In genomic region chr1:181112071-181112929, GRCh38 we compare ENCODE assay signal across 9 cellular contexts.
DNase-seq lines count a peak whose midpoint lies in the region; ATAC-seq and FAIRE-seq lines count a peak whose summit lies in the region.
"Had no signal": no experiment of that assay in that cellular context is flagged by ENCODE, and none has a peak within 500 bp of the region (broad histone marks: within the 10 kb centered on the region; RNA-seq: fewer than 3 reads in every experiment).

No MANE protein-coding gene starts in this region.

- peak; percentile 61 for FAIRE-seq in urothelium cell line (lab: Jason Lieb, UNC)

- H3K4me1 ChIP-seq in effector memory CD4-positive, alpha-beta T cell (ENCODE audit: control insufficient read depth, insufficient read depth, low read length, poor library complexity, severe bottlenecking) = no peaks in the 10 kb centered on the region

- DNase-seq in NCI-H748 (lab: John Stamatoyannopoulos, UW; ENCODE audit: unreplicated experiment) (peak; percentile 15), NCI-H748 treated with DMSO at 0.1 percent for 48 hours (lab: John Stamatoyannopoulos, UW) (no peak), amniotic epithelial cell (ENCODE audit: low read depth) (peak; percentile 100), left kidney (ENCODE audit: low read depth, low spot score) (peak; percentile 12), urothelium cell line (ENCODE audit: low spot score) (peak; percentile 91)
- no peak for DNase-seq in stimulated activated CD4-positive, alpha-beta T cell treated with anti-CD3 and anti-CD28 coated beads, Interleukin-15, amount 100 ng/mL, for 24 hours
- no peak for DNase-seq in effector memory CD4-positive, alpha-beta T cell
- DNase-seq: DND-41 had no signal

- no peaks in the 10 kb centered on the region for H3K27me3 ChIP-seq in effector memory CD4-positive, alpha-beta T cell (replicated peaks; ENCODE audit: control insufficient read depth, insufficient read depth, low read length, poor library complexity, severe bottlenecking)

- no peak overlapping the region for H3K27ac ChIP-seq in effector memory CD4-positive, alpha-beta T cell (ENCODE audit: insufficient read depth, low read length, poor library complexity, severe bottlenecking)

- no peaks in the 10 kb centered on the region for H3K36me3 ChIP-seq in effector memory CD4-positive, alpha-beta T cell (ENCODE audit: control insufficient read depth, insufficient read depth, low read length)

- no peak for ATAC-seq in HG03280 (IDR thresholded peaks at IDR 0.05; ENCODE audit: unreplicated experiment)

- H3K4me3 ChIP-seq in effector memory CD4-positive, alpha-beta T cell (ENCODE audit: insufficient read depth, low read depth, low read length, poor library complexity, severe bottlenecking) = no peak overlapping the region

- no peaks in the 10 kb centered on the region for H3K9me3 ChIP-seq in effector memory CD4-positive, alpha-beta T cell (ENCODE audit: control insufficient read depth, low read length)

Comparison
In these comparisons a context has a peak if more than half of its experiments do, and no peak if none do; other contexts are left out.
1. DNase-seq: peak in NCI-H748 (single experiment), amniotic epithelial cell (single experiment), left kidney (single experiment) and urothelium cell line (single experiment); none in NCI-H748 treated with DMSO at 0.1 percent for 48 hours (single experiment), stimulated activated CD4-positive, alpha-beta T cell treated with anti-CD3 and anti-CD28 coated beads, Interleukin-15, amount 100 ng/mL, for 24 hours (single experiment) and effector memory CD4-positive, alpha-beta T cell (0 of 3).